Comparison of ENCODE assay signal across 22 cellular contexts in genomic region chr17:79084291-79085153, GRCh38. TPM values are rescaled to one million over a fixed set of nuclear protein-coding genes. Genes with fewer than 3 reads are reported as not detected.
DNase-seq lines count a peak whose midpoint lies in the region; ATAC-seq and TF ChIP-seq lines count a peak whose summit lies in the region.
"Had no signal": no experiment of that assay in that cellular context is flagged by ENCODE, and none has a peak within 500 bp of the region (broad histone marks: within the 10 kb centered on the region; RNA-seq: fewer than 3 reads in every experiment).

No MANE protein-coding gene starts in this region.

- TF ChIP-seq CTCF in left ventricle myocardium inferior (IDR thresholded peaks at IDR 0.05; ENCODE audit: borderline replicate concordance): no peak

- 93% methylated on average over 31 of the region's 31 CpGs for WGBS in right cardiac atrium

- no peak overlapping the region for H3K27ac ChIP-seq in left ventricle myocardium inferior (replicated peaks)
- H3K27ac ChIP-seq in SJCRH30: peak overlapping the region; percentile 45
- no peak overlapping the region for H3K27ac ChIP-seq in right cardiac atrium (ENCODE audit: low read length)
- H3K27ac ChIP-seq: BLaER1 treated with 17β-estradiol and CSF1 and Interleukin-3, amounts not matched to agents 10 nM and 100 nM; HL-60 had no signal

- intact Hi-C loops in Right ventricle myocardium superior (cut with DNase I) (loop anchor here (5.0 kb wide), 1 partner anchor 308 kb away; no protein-coding TSS in a partner anchor), left ventricle myocardium inferior (cut with micrococcal nuclease) (loop anchor here (5.0 kb wide), 1 partner anchor 303 kb away; no protein-coding TSS in a partner anchor), right cardiac atrium (cut with DNase I) (loop anchor here in 3 of 4 donors (5.0 to 10.0 kb wide), 4 partner anchors 37 to 620 kb away; no protein-coding TSS in a partner anchor), posterior vena cava (cut with DNase I) (loop anchor here (5.0 to 10.0 kb wide), 4 partner anchors 37 to 620 kb away; no protein-coding TSS in a partner anchor)

- H3K36me3 ChIP-seq in left ventricle myocardium inferior (peaks cover 77% of the 10 kb centered on the region), SJCRH30 (peaks cover 79% of the 10 kb centered on the region)

- peaks cover 26% of the 10 kb centered on the region for H3K4me1 ChIP-seq in left ventricle myocardium inferior
- H3K4me1 ChIP-seq in SJCRH30: peaks cover 44% of the 10 kb centered on the region
- H3K4me1 ChIP-seq in right cardiac atrium (ENCODE audit: control insufficient read depth, insufficient read depth, low read length): no peaks in the 10 kb centered on the region

- ATAC-seq in Right ventricle myocardium superior (ENCODE audit: poor library complexity): no peak
- ATAC-seq in right cardiac atrium: no peak
- ATAC-seq: GM12878, PC-3 had no signal

- H3K9me3 ChIP-seq in left ventricle myocardium inferior (replicated peaks) (no peaks in the 10 kb centered on the region), SJCRH30 (replicated peaks) (no peaks in the 10 kb centered on the region), right cardiac atrium (ENCODE audit: control insufficient read depth, low read length) (no peaks in the 10 kb centered on the region)
- H3K9me3 ChIP-seq: BLaER1 treated with 17β-estradiol and CSF1 and Interleukin-3, amounts not matched to agents 10 nM and 100 nM; MG63 had no signal

- H3K4me3 ChIP-seq in left ventricle myocardium inferior: no peak overlapping the region
- H3K4me3 ChIP-seq in SJCRH30: no peak overlapping the region
- H3K4me3 ChIP-seq in right cardiac atrium (ENCODE audit: low read length): no peak overlapping the region
- H3K4me3 ChIP-seq: BLaER1 treated with 17β-estradiol and CSF1 and Interleukin-3, amounts not matched to agents 10 nM and 100 nM; GM12878; MG63 had no signal

- H3K27me3 ChIP-seq in left ventricle myocardium inferior (ENCODE audit: low read depth): no peaks in the 10 kb centered on the region
- no peaks in the 10 kb centered on the region for H3K27me3 ChIP-seq in SJCRH30
- no peaks in the 10 kb centered on the region for H3K27me3 ChIP-seq in right cardiac atrium (ENCODE audit: control insufficient read depth, insufficient read depth)
- H3K27me3 ChIP-seq: BLaER1 treated with 17β-estradiol and CSF1 and Interleukin-3, amounts not matched to agents 10 nM and 100 nM; MG63 had no signal

- DNase-seq in Right ventricle myocardium superior: peak; percentile 35
- DNase-seq in left ventricle myocardium inferior: no peak
- peak; percentile 75 to 76 for DNase-seq in SJCRH30
- DNase-seq in right cardiac atrium: peak; percentile 9 to 44 (median 32)
- peak; percentile 70 for DNase-seq in posterior vena cava (ENCODE audit: low spot score)
- DNase-seq in GDM1 (lab: John Stamatoyannopoulos, UW): no peak
- no peak for DNase-seq in DMS 273 (lab: John Stamatoyannopoulos, UW; ENCODE audit: unreplicated experiment)
- DNase-seq in NCI-H748 (lab: John Stamatoyannopoulos, UW; ENCODE audit: unreplicated experiment): no peak
- DNase-seq: CD4-positive, alpha-beta memory T cell; COR-L47; KBM-7; MG63; NCI-H1105 treated with DMSO at 0.1 percent for 48 hours; NCI-H146; NCI-H1930; NCI-H2107; NCI-H524; NCI-H774; PC-3 had no signal

RNA-seq across cellular contexts. Expression of gene ENGASE, which starts 9.9 kb away (rescaled TPM):
- total RNA-seq in Right ventricle myocardium superior (29.1 TPM), left ventricle myocardium inferior (31.5 TPM), right cardiac atrium (10 to 100 TPM; 35.6 to 48.0 (median 42.3) TPM), posterior vena cava (10 to 100 TPM; 18.2 to 29.7 TPM)
- total RNA-seq in SJCRH30 (2014; rRNA removed; shearing (Covaris generic)): 56.3 and 82.5 TPM in 2 replicates
- polyA plus RNA-seq in right cardiac atrium: 25.4 TPM

Comparison
In these comparisons a context has a peak if more than half of its experiments do, and no peak if none do; other contexts are left out.
1. DNase-seq: peak in Right ventricle myocardium superior (single experiment), SJCRH30 (2 of 2), right cardiac atrium (3 of 3) and posterior vena cava (single experiment); none in left ventricle myocardium inferior (single experiment), GDM1 (single experiment), DMS 273 (single experiment) and NCI-H748 (single experiment).